In the genomic region with DNA sequence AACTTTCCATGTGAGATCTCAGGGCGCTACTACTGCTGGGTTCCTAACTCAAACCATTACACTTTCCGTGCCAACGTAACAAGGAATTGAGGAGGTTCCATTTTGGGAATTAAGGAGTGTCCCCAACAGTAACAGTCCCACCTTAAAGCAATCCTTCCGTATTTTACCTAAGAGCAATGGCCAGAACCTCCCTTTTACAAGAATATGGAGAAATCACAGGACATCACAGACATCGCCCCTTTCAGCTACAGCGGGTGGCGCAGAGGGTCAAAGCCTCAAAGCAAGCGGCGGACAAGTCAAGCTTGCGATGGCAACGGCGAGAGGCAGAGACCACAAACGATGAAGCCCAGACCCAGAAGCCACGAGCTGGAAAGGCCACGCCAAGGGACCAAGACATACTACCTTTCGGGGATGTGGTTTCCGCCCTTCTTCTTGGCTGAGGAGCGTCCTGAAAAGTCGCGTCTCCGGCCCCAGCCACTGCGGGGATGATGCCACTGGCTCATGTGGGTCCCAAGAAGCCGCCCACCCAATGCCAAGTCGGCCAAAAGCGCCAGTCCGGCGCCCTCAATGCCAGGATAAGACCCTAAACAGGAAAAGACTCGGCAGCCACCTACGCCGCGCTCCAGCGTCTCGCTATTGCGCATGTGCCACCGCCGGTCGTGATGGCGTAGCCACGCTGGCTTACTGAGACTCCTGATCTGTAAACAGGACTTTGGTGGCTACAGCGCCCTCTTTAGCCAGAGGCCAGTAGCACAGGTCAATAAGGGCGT, we compare ENCODE assay signal across 8 cellular contexts. TPM values are rescaled to one million over a fixed set of nuclear protein-coding genes. Genes with fewer than 3 reads are reported as not detected.
DNase-seq lines count a peak whose midpoint lies in the region; ATAC-seq and TF ChIP-seq lines count a peak whose summit lies in the region.

Gene DUSP11 (minus strand): TSS at position 632 of the 770 bp plus-strand sequence. CDS start 129 bp downstream, at position 503.

- H3K36me3 ChIP-seq in PC-3 (ENCODE audit: low read depth, low read length) (peaks cover 16% of the 10 kb centered on the region; the same call in 1 of the 2 replicates), esophagus (ENCODE audit: control insufficient read depth in 2 of 2, insufficient read depth in 2 of 2, low read length in 1 of 2) (peaks cover 0 to 3% of the 10 kb centered on the region in 2 donors), muscle layer of colon (ENCODE audit: insufficient read depth, low read length) (peaks cover 15% of the 10 kb centered on the region)

- ATAC-seq in GM21529 (IDR thresholded peaks at IDR 0.05; ENCODE audit: unreplicated experiment), result peak; percentile 99
- ATAC-seq in PC-3, result peak; percentile 98

- TF ChIP-seq EP300 in Ishikawa (IDR thresholded peaks at IDR 0.05; ENCODE audit: borderline replicate concordance), result 0 out of 2 replicates have a peak, but pooled peaks have one; percentile 19

- H2AFZ ChIP-seq in PC-3 (ENCODE audit: low read length), result peak within 1 kb of the TSS; percentile 89

- 0 to 1% methylated on average over 41 of the region's 41 CpGs for WGBS in esophagus, 2 donors

- POLR2A ChIA-PET in PC-3 (lab: Charles Lee; ENCODE audit: unreplicated experiment), result no interaction called here

- peaks cover 18% of the 10 kb centered on the region for H3K4me1 ChIP-seq in PC-3 (ENCODE audit: insufficient read depth, low read length)
- peaks cover 0 to 3% of the 10 kb centered on the region in 2 donors for H3K4me1 ChIP-seq in esophagus (ENCODE audit: control insufficient read depth in 2 of 2, insufficient read depth in 2 of 2, low read length in 1 of 2)
- H3K4me1 ChIP-seq in muscle layer of colon (ENCODE audit: insufficient read depth, low read length), result peaks cover 9% of the 10 kb centered on the region

- CTCF ChIA-PET in PC-3 (lab: Charles Lee), result interaction anchor here (0.8 kb wide), 1 partner anchor 399 kb away, joined by 4 read pairs; the partner anchor contains the start of gene MOB1A

- peak within 1 kb of the TSS; percentile 85 for H3K4me3 ChIP-seq in PC-3 (ENCODE audit: low read length)
- H3K4me3 ChIP-seq in esophagus (ENCODE audit: low read depth in 1 of 2, low read length in 2 of 2), result peak within 1 kb of the TSS; percentile 88 to 94
- peak within 1 kb of the TSS; percentile 83 to 91 for H3K4me3 ChIP-seq in muscle layer of colon (ENCODE audit: low read depth in 1 of 2, low read length in 2 of 2)

- H3K27me3 ChIP-seq in PC-3 (ENCODE audit: low read length) (no peaks in the 10 kb centered on the region), esophagus (ENCODE audit: control insufficient read depth in 1 of 2, insufficient read depth in 2 of 2, low read length in 2 of 2) (no peaks in the 10 kb centered on the region), muscle layer of colon (ENCODE audit: control insufficient read depth in 1 of 2, insufficient read depth in 2 of 2, low read length in 2 of 2) (no peaks in the 10 kb centered on the region)

- H3K9me3 ChIP-seq in PC-3 (ENCODE audit: low read length), result no peaks in the 10 kb centered on the region
- no peaks in the 10 kb centered on the region for H3K9me3 ChIP-seq in esophagus (ENCODE audit: control insufficient read depth in 2 of 2, insufficient read depth in 1 of 2, low read depth in 1 of 2, low read length in 1 of 2)
- no peaks in the 10 kb centered on the region for H3K9me3 ChIP-seq in muscle layer of colon (ENCODE audit: low read length)

- no peaks in the 10 kb centered on the region for H3K9me2 ChIP-seq in PC-3 (replicated peaks; ENCODE audit: low read length)

- H3F3A ChIP-seq in PC-3 (ENCODE audit: low read length, unreplicated experiment), result no peaks in the 10 kb centered on the region

- H3K79me2 ChIP-seq in PC-3 (ENCODE audit: low read length), result peaks cover 34% of the 10 kb centered on the region

- 0 out of 2 replicates have a peak, but pooled peaks cover 6% of the 10 kb centered on the region for H4K20me1 ChIP-seq in PC-3 (ENCODE audit: low read length)

- H3K9ac ChIP-seq in PC-3 (ENCODE audit: low read length) (peak within 1 kb of the TSS; percentile 87), muscle layer of colon (ENCODE audit: low read length) (peak within 1 kb of the TSS; percentile 93)

- peak; percentile 71 for DNase-seq in DMS153 treated with DMSO at 0.1 percent for 48 hours (lab: John Stamatoyannopoulos, UW; ENCODE audit: unreplicated experiment)
- DNase-seq in PC-3, result peak; percentile 98
- peak; percentile 98 for DNase-seq in activated T-cell treated with anti-CD3 and anti-CD28 coated beads, Interleukin-2, amount 50 U/mL, for 1 hour
- peak; percentile 90 to 95 for DNase-seq in stimulated activated CD8-positive, alpha-beta memory T cell treated with anti-CD3 and anti-CD28 coated beads, Interleukin-7, amount 100 ng/mL, for 4 hours (ENCODE audit: low read depth in 2 of 2)

- intact Hi-C loops in PC-3 (cut with micrococcal nuclease), result no loop called here

- H3K27ac ChIP-seq in PC-3 (ENCODE audit: low read length) (peak within 1 kb of the TSS; percentile 6; the same call in 1 of the 2 replicates), esophagus (ENCODE audit: low read depth in 2 of 2, low read length in 1 of 2) (peak within 1 kb of the TSS; percentile 88 to 94), muscle layer of colon (ENCODE audit: low read depth, low read length) (peak within 1 kb of the TSS; percentile 92)

- TF ChIP-seq RAD21 in Ishikawa (IDR thresholded peaks at IDR 0.05; ENCODE audit: low read depth), result peak; percentile 58

- peak within 1 kb of the TSS; percentile 81 for H3K4me2 ChIP-seq in PC-3 (ENCODE audit: low read length)

- peak; percentile 92 for TF ChIP-seq CTCF in PC-3 (conservative IDR thresholded peaks at IDR 0.05; ENCODE audit: low read depth, low read length)

- BruUV-seq in PC-3 (replicated peaks; lab: Mats Ljungman, UMichigan), result TSS peak; percentile 57

TF ChIP-seq in Ishikawa, 13 proteins besides CTCF, POLR2A, EP300 and RAD21:
- TF ChIP-seq CREB1 (IDR thresholded peaks at IDR 0.05; ENCODE audit: low read depth), result no peak
- TF ChIP-seq, protein P1, sequence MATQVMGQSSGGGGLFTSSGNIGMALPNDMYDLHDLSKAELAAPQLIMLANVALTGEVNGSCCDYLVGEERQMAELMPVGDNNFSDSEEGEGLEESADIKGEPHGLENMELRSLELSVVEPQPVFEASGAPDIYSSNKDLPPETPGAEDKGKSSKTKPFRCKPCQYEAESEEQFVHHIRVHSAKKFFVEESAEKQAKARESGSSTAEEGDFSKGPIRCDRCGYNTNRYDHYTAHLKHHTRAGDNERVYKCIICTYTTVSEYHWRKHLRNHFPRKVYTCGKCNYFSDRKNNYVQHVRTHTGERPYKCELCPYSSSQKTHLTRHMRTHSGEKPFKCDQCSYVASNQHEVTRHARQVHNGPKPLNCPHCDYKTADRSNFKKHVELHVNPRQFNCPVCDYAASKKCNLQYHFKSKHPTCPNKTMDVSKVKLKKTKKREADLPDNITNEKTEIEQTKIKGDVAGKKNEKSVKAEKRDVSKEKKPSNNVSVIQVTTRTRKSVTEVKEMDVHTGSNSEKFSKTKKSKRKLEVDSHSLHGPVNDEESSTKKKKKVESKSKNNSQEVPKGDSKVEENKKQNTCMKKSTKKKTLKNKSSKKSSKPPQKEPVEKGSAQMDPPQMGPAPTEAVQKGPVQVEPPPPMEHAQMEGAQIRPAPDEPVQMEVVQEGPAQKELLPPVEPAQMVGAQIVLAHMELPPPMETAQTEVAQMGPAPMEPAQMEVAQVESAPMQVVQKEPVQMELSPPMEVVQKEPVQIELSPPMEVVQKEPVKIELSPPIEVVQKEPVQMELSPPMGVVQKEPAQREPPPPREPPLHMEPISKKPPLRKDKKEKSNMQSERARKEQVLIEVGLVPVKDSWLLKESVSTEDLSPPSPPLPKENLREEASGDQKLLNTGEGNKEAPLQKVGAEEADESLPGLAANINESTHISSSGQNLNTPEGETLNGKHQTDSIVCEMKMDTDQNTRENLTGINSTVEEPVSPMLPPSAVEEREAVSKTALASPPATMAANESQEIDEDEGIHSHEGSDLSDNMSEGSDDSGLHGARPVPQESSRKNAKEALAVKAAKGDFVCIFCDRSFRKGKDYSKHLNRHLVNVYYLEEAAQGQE (IDR thresholded peaks at IDR 0.05; ENCODE audit: low read depth), result no peak
- TF ChIP-seq TCF12 (IDR thresholded peaks at IDR 0.05; ENCODE audit: low read depth), result no peak
- peak; percentile 78 for TF ChIP-seq YY1 (IDR thresholded peaks at IDR 0.05; ENCODE audit: low read depth)
- TF ChIP-seq ZBTB7A (IDR thresholded peaks at IDR 0.05; ENCODE audit: low read depth), result no peak
- 0 out of 2 replicates have a peak, but pooled peaks have one; percentile 27 for TF ChIP-seq TEAD4 (IDR thresholded peaks at IDR 0.05)
- TF ChIP-seq CEBPB (IDR thresholded peaks at IDR 0.05), result no peak
- TF ChIP-seq MAX (IDR thresholded peaks at IDR 0.05), result peak; percentile 83
- peak; percentile 45; the same call in 1 of the 2 replicates for TF ChIP-seq USF1 (IDR thresholded peaks at IDR 0.05)
- 0 out of 2 replicates have a peak, but pooled peaks have one; percentile 25 for TF ChIP-seq EGR1 (IDR thresholded peaks at IDR 0.05)
- TF ChIP-seq TAF1 (IDR thresholded peaks at IDR 0.05; ENCODE audit: low read depth), result peak; percentile 73
TF ChIP-seq in Ishikawa: peak in this region for 6.

RNA-seq across cellular contexts. Expression of gene DUSP11, which starts in this region (rescaled TPM):
- 17.5 and 30.4 TPM in 2 replicates for total RNA-seq in PC-3 (2014; rRNA removed)
- polyA plus RNA-seq in esophagus, result 10 to 100 TPM; 25.5 to 27.0 TPM

Comparison
In these comparisons a context has a peak if more than half of its experiments do, and no peak if none do; other contexts are left out.
1. Peak in every context shown above with its lines: DNase-seq, ATAC-seq, H3K4me3 ChIP-seq and H3K27ac ChIP-seq.
2. H3K27ac ChIP-seq: peak in every context shown above with its lines; median percentile 92 in muscle layer of colon; 91 in esophagus; 6 in PC-3.